In the genomic region with DNA sequence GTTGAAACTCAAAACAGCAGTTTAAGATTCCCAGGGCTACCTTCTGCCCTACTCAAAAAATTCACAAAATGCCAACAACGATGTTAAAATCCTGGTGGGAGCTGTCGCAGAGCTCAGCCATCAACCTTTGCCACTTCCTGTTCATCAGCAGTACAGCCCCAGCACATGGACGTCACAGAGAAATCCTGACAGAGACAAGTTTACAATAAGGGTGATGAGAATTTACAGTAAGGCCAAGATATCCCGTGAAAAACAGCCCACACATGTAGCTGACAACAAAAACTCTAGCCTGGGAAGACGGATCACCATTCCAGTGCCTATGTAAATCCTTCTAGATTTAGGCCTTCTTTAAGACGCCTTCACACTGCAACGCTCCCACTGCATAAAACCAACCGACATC, we compare ENCODE assay signal across 13 cellular contexts. TPM values are rescaled to one million over a fixed set of nuclear protein-coding genes. Genes with fewer than 3 reads are reported as not detected.
DNase-seq lines count a peak whose midpoint lies in the region; ATAC-seq lines count a peak whose summit lies in the region.
"Had no signal": no experiment of that assay in that cellular context is flagged by ENCODE, and none has a peak within 500 bp of the region (broad histone marks: within the 10 kb centered on the region; RNA-seq: fewer than 3 reads in every experiment).

No MANE protein-coding gene starts in this region.

- no peaks in the 10 kb centered on the region for H3K9me3 Mint-ChIP-seq in activated naive CD8-positive, alpha-beta T cell treated with anti-CD3 and anti-CD28 coated beads for 36 hours
- H3K9me3 Mint-ChIP-seq in naive thymus-derived CD4-positive, alpha-beta T cell = no peaks in the 10 kb centered on the region
- H3K9me3 Mint-ChIP-seq: dendritic cell treated with granulocyte-macrophage colony-stimulating factor and Interleukin-4, amounts not matched to agents 40 ng/mL and 50 ng/mL, for 4 days had no signal

- peaks cover 58% of the 10 kb centered on the region for H3K36me3 Mint-ChIP-seq in activated naive CD8-positive, alpha-beta T cell treated with anti-CD3 and anti-CD28 coated beads for 36 hours
- peaks cover 4 to 44% (median 31%) of the 10 kb centered on the region in 5 donors for H3K36me3 Mint-ChIP-seq in naive thymus-derived CD4-positive, alpha-beta T cell

- H3K27me3 Mint-ChIP-seq in activated naive CD8-positive, alpha-beta T cell treated with anti-CD3 and anti-CD28 coated beads for 36 hours = no peaks in the 10 kb centered on the region
- no peaks in the 10 kb centered on the region for H3K27me3 Mint-ChIP-seq in naive thymus-derived CD4-positive, alpha-beta T cell
- H3K27me3 Mint-ChIP-seq: dendritic cell treated with granulocyte-macrophage colony-stimulating factor and Interleukin-4, amounts not matched to agents 40 ng/mL and 50 ng/mL, for 4 days had no signal

- POLR2A ChIA-PET in naive thymus-derived CD4-positive, alpha-beta T cell (lab: Charles Lee) = interaction anchor here (1.0 to 2.9 kb wide), 3 partner anchors 9 to 109 kb away, joined by 3 to 12 read pairs (median 3); a partner anchor contains a TSS

- 32% methylated on average over 8 of the region's 8 CpGs for WGBS in right cardiac atrium

- CTCF ChIA-PET in naive thymus-derived CD4-positive, alpha-beta T cell (lab: Charles Lee) = interaction anchor here (0.8 to 0.9 kb wide), 2 partner anchors 9 to 489 kb away, joined by 3 to 4 read pairs; no protein-coding TSS in a partner anchor

- DNase-seq in right cardiac atrium (no peak), left cardiac atrium (no peak), NCI-H524 treated with DMSO at 0.1 percent for 48 hours (lab: John Stamatoyannopoulos, UW) (no peak), Kasumi-1 (lab: John Stamatoyannopoulos, UW) (no peak)
- no peak for DNase-seq in activated naive CD8-positive, alpha-beta T cell treated with anti-CD3 and anti-CD28 coated beads for 36 hours
- peak in 1 of 9 donors; percentile 10 for DNase-seq in naive thymus-derived CD4-positive, alpha-beta T cell
- DNase-seq: activated CD4-positive, alpha-beta T cell treated with anti-CD3 and anti-CD28 coated beads, Interleukin-2, amount 50 U/mL, for 1 hour; BE2C; midbrain; PC-3 had no signal

- peaks cover 48% of the 10 kb centered on the region for H3K4me1 Mint-ChIP-seq in activated naive CD8-positive, alpha-beta T cell treated with anti-CD3 and anti-CD28 coated beads for 36 hours
- H3K4me1 Mint-ChIP-seq in naive thymus-derived CD4-positive, alpha-beta T cell = peaks cover 27 to 70% (median 60%) of the 10 kb centered on the region in 7 donors

- H3K27me3 ChIP-seq in right cardiac atrium (ENCODE audit: control insufficient read depth, insufficient read depth) = no peaks in the 10 kb centered on the region
- H3K27me3 ChIP-seq in naive thymus-derived CD4-positive, alpha-beta T cell (ENCODE audit: control insufficient read depth in 2 of 2, insufficient read depth in 2 of 2, low read length in 2 of 2) = no peaks in the 10 kb centered on the region
- H3K27me3 ChIP-seq: BE2C had no signal

- peaks cover 11 to 85% (median 21%) of the 10 kb centered on the region in 3 experiments for H3K36me3 ChIP-seq in naive thymus-derived CD4-positive, alpha-beta T cell (ENCODE audit: control insufficient read depth in 2 of 3, insufficient read depth in 3 of 3, low read length in 3 of 3)

- no peaks in the 10 kb centered on the region for H3K9me3 ChIP-seq in right cardiac atrium (ENCODE audit: control insufficient read depth, low read length)
- H3K9me3 ChIP-seq in naive thymus-derived CD4-positive, alpha-beta T cell (ENCODE audit: control insufficient read depth in 2 of 3, low read length in 3 of 3) = no peaks in the 10 kb centered on the region
- H3K9me3 ChIP-seq: BE2C had no signal

- no peak overlapping the region for H3K4me3 Mint-ChIP-seq in activated naive CD8-positive, alpha-beta T cell treated with anti-CD3 and anti-CD28 coated beads for 36 hours
- H3K4me3 Mint-ChIP-seq in naive thymus-derived CD4-positive, alpha-beta T cell = peak overlapping the region; percentile 0 to 66 (median 54)
- H3K4me3 Mint-ChIP-seq: dendritic cell treated with granulocyte-macrophage colony-stimulating factor and Interleukin-4, amounts not matched to agents 40 ng/mL and 50 ng/mL, for 4 days had no signal

- ATAC-seq in right cardiac atrium = no peak
- ATAC-seq in left cardiac atrium = no peak
- ATAC-seq in naive thymus-derived CD4-positive, alpha-beta T cell = no peak
- ATAC-seq in HG03108 (IDR thresholded peaks at IDR 0.05; ENCODE audit: unreplicated experiment) = no peak
- no peak for ATAC-seq in HG02870 (IDR thresholded peaks at IDR 0.05; ENCODE audit: unreplicated experiment)
- ATAC-seq: PC-3 had no signal

- peak overlapping the region; percentile 78 for H3K27ac Mint-ChIP-seq in activated naive CD8-positive, alpha-beta T cell treated with anti-CD3 and anti-CD28 coated beads for 36 hours
- peak overlapping the region; percentile 46 to 90 (median 67) for H3K27ac Mint-ChIP-seq in naive thymus-derived CD4-positive, alpha-beta T cell
- H3K27ac Mint-ChIP-seq: dendritic cell treated with granulocyte-macrophage colony-stimulating factor and Interleukin-4, amounts not matched to agents 40 ng/mL and 50 ng/mL, for 4 days had no signal

- H3K27ac ChIP-seq in right cardiac atrium (ENCODE audit: low read length) = peak overlapping the region; percentile 6
- H3K27ac ChIP-seq in naive thymus-derived CD4-positive, alpha-beta T cell (ENCODE audit: low read depth, low read length) = peak overlapping the region; percentile 56

- intact Hi-C loops in right cardiac atrium (cut with DNase I) = no loop called here
- intact Hi-C loops in left cardiac atrium (cut with DNase I) = no loop called here
- intact Hi-C loops in naive thymus-derived CD4-positive, alpha-beta T cell (cut with micrococcal nuclease) = loop anchor here in 1 of 2 donors (5.0 kb wide), 1 partner anchor 488 kb away; no protein-coding TSS in a partner anchor

- peaks cover 15% of the 10 kb centered on the region for H3K4me1 ChIP-seq in right cardiac atrium (ENCODE audit: control insufficient read depth, insufficient read depth, low read length)
- H3K4me1 ChIP-seq in naive thymus-derived CD4-positive, alpha-beta T cell (ENCODE audit: control insufficient read depth in 2 of 2, insufficient read depth in 2 of 2, low read length in 2 of 2) = peaks cover 0 to 14% of the 10 kb centered on the region in 2 donors
- H3K4me1 ChIP-seq: BE2C had no signal

- no peak overlapping the region for H3K4me3 ChIP-seq in right cardiac atrium (ENCODE audit: low read length)
- H3K4me3 ChIP-seq in naive thymus-derived CD4-positive, alpha-beta T cell (ENCODE audit: low read length) = no peak overlapping the region

RNA-seq across cellular contexts. Expression of a gene that starts 18.8 kb away (rescaled TPM):
- 100 to 1,000 TPM; 155 to 175 (median 168) TPM for total RNA-seq in right cardiac atrium
- 52.2 TPM for polyA plus RNA-seq in right cardiac atrium
- total RNA-seq in left cardiac atrium = 100 to 1,000 TPM; 145 to 152 TPM
- 100 to 1,000 TPM; 178 to 183 TPM for total RNA-seq in activated naive CD8-positive, alpha-beta T cell treated with anti-CD3 and anti-CD28 coated beads for 36 hours
- total RNA-seq in naive thymus-derived CD4-positive, alpha-beta T cell = 100 to 1,000 TPM; 134 to 172 (median 159) TPM
- polyA plus RNA-seq in naive thymus-derived CD4-positive, alpha-beta T cell = 10 to 100 TPM; 35.0 to 50.7 TPM
